15 cellular contexts compared by ENCODE assay signal in genomic region chr7:117053407-117053806, GRCh38.
DNase-seq lines count a peak whose midpoint lies in the region; ATAC-seq and TF ChIP-seq lines count a peak whose summit lies in the region.
"Had no signal": no experiment of that assay in that cellular context is flagged by ENCODE, and none has a peak within 500 bp of the region (broad histone marks: within the 10 kb centered on the region; RNA-seq: fewer than 3 reads in every experiment).

No MANE protein-coding gene starts in this region.

- H3K27me3 ChIP-seq in cardiac muscle cell, result no peaks in the 10 kb centered on the region
- H3K27me3 ChIP-seq in heart right ventricle, result no peaks in the 10 kb centered on the region
- H3K27me3 ChIP-seq in sigmoid colon, result no peaks in the 10 kb centered on the region
- H3K27me3 ChIP-seq: BLaER1 had no signal

- H3K9me3 ChIP-seq in cardiac muscle cell (ENCODE audit: low read depth) (no peaks in the 10 kb centered on the region), heart right ventricle (no peaks in the 10 kb centered on the region), sigmoid colon (no peaks in the 10 kb centered on the region)
- H3K9me3 ChIP-seq: BLaER1 had no signal

- no peaks in the 10 kb centered on the region for H3K36me3 ChIP-seq in cardiac muscle cell
- H3K36me3 ChIP-seq in heart right ventricle, result no peaks in the 10 kb centered on the region
- H3K36me3 ChIP-seq in sigmoid colon, result no peaks in the 10 kb centered on the region
- H3K36me3 ChIP-seq: BLaER1 had no signal

- H3K27ac ChIP-seq in cardiac muscle cell (peak overlapping the region; percentile 30), heart right ventricle (no peak overlapping the region), sigmoid colon (no peak overlapping the region)
- H3K27ac ChIP-seq: BLaER1 had no signal

- intact Hi-C loops in heart right ventricle (cut with DNase I) (no loop called here), sigmoid colon (cut with DNase I) (no loop called here)

- TF ChIP-seq RAD21 in Ishikawa (IDR thresholded peaks at IDR 0.05; ENCODE audit: low read depth), result no peak

- 77 to 79% methylated on average over 1 of the region's 1 CpG for WGBS in heart right ventricle, 2 donors
- WGBS in sigmoid colon, 2 donors, result 95 to 98% methylated on average over 1 of the region's 1 CpG

- H3K4me3 ChIP-seq in cardiac muscle cell (no peak overlapping the region), heart right ventricle (no peak overlapping the region), sigmoid colon (no peak overlapping the region)
- H3K4me3 ChIP-seq: BLaER1 had no signal

- peak in 1 of 2 donors; percentile 31 for DNase-seq in cardiac muscle cell (ENCODE audit: low read depth in 1 of 2, low spot score in 1 of 2)
- no peak for DNase-seq in heart right ventricle
- peak; percentile 17 for DNase-seq in fibroblast of peridontal ligament (ENCODE audit: extremely low read depth)
- no peak for DNase-seq in sigmoid colon
- no peak for DNase-seq in NCI-H748 treated with DMSO at 0.1 percent for 48 hours (lab: John Stamatoyannopoulos, UW)
- DNase-seq: CD8-positive, alpha-beta memory T cell; EL; HCEC 1CT; NCI-H1436 treated with DMSO at 0.1 percent for 48 hours; NCI-H2081; NCI-H2227 treated with DMSO at 0.1 percent for 48 hours; NCI-H526 treated with DMSO at 0.1 percent for 48 hours had no signal

- ATAC-seq in heart right ventricle (no peak), GM18861 (IDR thresholded peaks at IDR 0.05; ENCODE audit: unreplicated experiment) (no peak)

- TF ChIP-seq CTCF in cardiac muscle cell (IDR thresholded peaks at IDR 0.05; ENCODE audit: low read depth, low read length) (no peak), heart right ventricle (IDR thresholded peaks at IDR 0.05) (no peak), sigmoid colon (IDR thresholded peaks at IDR 0.05) (no peak)

- TF ChIP-seq POLR2A in sigmoid colon (IDR thresholded peaks at IDR 0.05), result no peak

- no peaks in the 10 kb centered on the region for H3K4me1 ChIP-seq in cardiac muscle cell (ENCODE audit: low read depth)
- H3K4me1 ChIP-seq in heart right ventricle, result peaks cover 0 to 32% (median 12%) of the 10 kb centered on the region in 9 donors
- H3K4me1 ChIP-seq in sigmoid colon, result peaks cover 0 to 29% (median 24%) of the 10 kb centered on the region in 4 donors

- TF ChIP-seq EP300 in Ishikawa (IDR thresholded peaks at IDR 0.05; ENCODE audit: borderline replicate concordance) (no peak), sigmoid colon (IDR thresholded peaks at IDR 0.05) (no peak)

TF ChIP-seq in Ishikawa, 13 proteins besides CTCF, POLR2A, EP300 and RAD21:
- no peak for TF ChIP-seq ZBTB7A (IDR thresholded peaks at IDR 0.05; ENCODE audit: low read depth)
- TF ChIP-seq CEBPB (IDR thresholded peaks at IDR 0.05), result peak; percentile 39; the same call in 1 of the 2 replicates
